Comparison of ENCODE assay signal across 8 cellular contexts in the genomic region with DNA sequence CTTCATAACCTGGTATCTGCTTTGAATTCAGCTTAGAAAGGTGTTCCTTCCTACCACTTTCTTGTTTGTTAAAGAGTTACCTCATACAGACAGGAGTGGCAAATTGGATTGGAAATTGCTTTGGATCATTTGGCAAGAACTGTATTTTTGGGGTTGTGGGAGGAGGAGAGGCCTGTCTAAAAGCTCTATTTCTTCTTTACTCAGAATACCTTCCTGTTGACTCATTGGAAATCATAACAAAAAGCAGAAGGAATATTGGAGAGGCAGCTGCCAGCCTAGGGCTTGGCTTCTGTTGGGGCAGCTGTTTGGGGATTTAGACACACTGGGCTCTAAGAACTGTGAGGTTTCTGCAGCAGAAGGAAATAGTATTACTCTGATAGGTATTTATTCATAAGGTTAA. TPM values are rescaled to one million over a fixed set of nuclear protein-coding genes. Genes with fewer than 3 reads are reported as not detected.
A peak's percentile ranks its signal among the peaks of the same experiment; 100 is the strongest.
DNase-seq lines count a peak whose midpoint lies in the region; ATAC-seq and TF ChIP-seq lines count a peak whose summit lies in the region.

No MANE protein-coding gene starts in this region.

- H4K20me1 ChIP-seq in BLaER1 treated with 17β-estradiol and CSF1 and Interleukin-3, amounts not matched to agents 10 nM and 100 nM, result peaks cover 0 to 99% (median 27%) of the 10 kb centered on the region in 11 experiments; a peak in 13 of 22 replicates
- H4K20me1 ChIP-seq in KMS-11 (ENCODE audit: insufficient read depth), result no peaks in the 10 kb centered on the region

- H3K4me2 ChIP-seq in BLaER1 treated with 17β-estradiol and CSF1 and Interleukin-3, amounts not matched to agents 10 nM and 100 nM, result peak overlapping the region; percentile 60 to 99 (median 87)
- H3K4me2 ChIP-seq in KMS-11, result no peak overlapping the region; the same call in 1 of the 2 replicates

- no peak for DNase-seq in activated B cell treated with CpG ODN at 0.5 μM for 24 hours
- DNase-seq in gastrocnemius medialis, result peak; percentile 41 to 65
- DNase-seq in iPS-NIHi11 (ENCODE audit: low spot score), result no peak

- intact Hi-C loops in activated B cell treated with CpG ODN at 0.5 μM for 24 hours (cut with micrococcal nuclease), result loop anchor here (5.0 kb wide), 2 partner anchors 35 to 195 kb away; no protein-coding TSS in a partner anchor
- intact Hi-C loops in gastrocnemius medialis (cut with DNase I; ENCODE audit: low total_unique reads), result no loop called here

- in situ Hi-C loops in gastrocnemius medialis (cut with MboI; ENCODE audit: low sequenced_read_pairs in 4 of 4), result no loop called here

- ATAC-seq in activated B cell treated with CpG ODN at 0.5 μM for 24 hours (ENCODE audit: low read depth) (no peak), gastroesophageal sphincter (peak; percentile 80), gastrocnemius medialis (peak; percentile 59 to 71), GM21367 (IDR thresholded peaks at IDR 0.05; ENCODE audit: unreplicated experiment) (no peak), GM21737 (IDR thresholded peaks at IDR 0.05; ENCODE audit: unreplicated experiment) (no peak)

- H3K27me3 ChIP-seq in BLaER1 treated with 17β-estradiol and CSF1 and Interleukin-3, amounts not matched to agents 10 nM and 100 nM, result no peaks in the 10 kb centered on the region
- H3K27me3 ChIP-seq in KMS-11 (ENCODE audit: insufficient read depth, low read depth) (no peaks in the 10 kb centered on the region), gastroesophageal sphincter (no peaks in the 10 kb centered on the region), gastrocnemius medialis (no peaks in the 10 kb centered on the region)

- H3K4me1 Mint-ChIP-seq in activated B cell treated with CpG ODN at 0.5 μM for 24 hours, result peaks cover 62% of the 10 kb centered on the region

- TF ChIP-seq EP300 in gastroesophageal sphincter (IDR thresholded peaks at IDR 0.05), result no peak

- H3K27ac ChIP-seq in BLaER1 treated with 17β-estradiol and CSF1 and Interleukin-3, amounts not matched to agents 10 nM and 100 nM, result peak overlapping the region; percentile 69 to 99 (median 90)
- peak overlapping the region; percentile 76; the same call in 1 of the 2 replicates for H3K27ac ChIP-seq in KMS-11
- H3K27ac ChIP-seq in gastroesophageal sphincter, result peak overlapping the region; percentile 87 to 99 (median 88)
- H3K27ac ChIP-seq in gastrocnemius medialis, result peak overlapping the region; percentile 91 to 100 (median 96)

- no peaks in the 10 kb centered on the region for H3K9me3 Mint-ChIP-seq in activated B cell treated with CpG ODN at 0.5 μM for 24 hours

- TF ChIP-seq POLR2A in gastroesophageal sphincter (IDR thresholded peaks at IDR 0.05), result no peak
- TF ChIP-seq POLR2A in gastrocnemius medialis (IDR thresholded peaks at IDR 0.05), result no peak

- H3K27me3 Mint-ChIP-seq in activated B cell treated with CpG ODN at 0.5 μM for 24 hours, result no peaks in the 10 kb centered on the region

- CTCF ChIA-PET in activated B cell treated with CpG ODN at 0.5 μM for 24 hours (lab: Charles Lee), result no interaction called here

- peaks cover 84% of the 10 kb centered on the region for H3K79me2 ChIP-seq in KMS-11 (ENCODE audit: insufficient read depth, low read depth)

- H3K9ac ChIP-seq in BLaER1 treated with 17β-estradiol and CSF1 and Interleukin-3, amounts not matched to agents 10 nM and 100 nM, result peak overlapping the region; percentile 48 to 90 (median 74); a peak in 20 of 22 replicates
- H3K9ac ChIP-seq in KMS-11, result no peak overlapping the region

- POLR2A ChIA-PET in activated B cell treated with CpG ODN at 0.5 μM for 24 hours (lab: Charles Lee), result interaction anchor here (0.9 to 4.8 kb wide), 2 partner anchors 14 to 20 kb away, joined by 3 to 36 read pairs; a partner anchor contains a TSS

- no peak overlapping the region for H3K4me3 Mint-ChIP-seq in activated B cell treated with CpG ODN at 0.5 μM for 24 hours

- H3K36me3 ChIP-seq in BLaER1 treated with 17β-estradiol and CSF1 and Interleukin-3, amounts not matched to agents 10 nM and 100 nM, result peaks cover 12 to 42% (median 28%) of the 10 kb centered on the region in 11 experiments; a peak in 18 of 22 replicates
- no peaks in the 10 kb centered on the region for H3K36me3 ChIP-seq in KMS-11 (ENCODE audit: insufficient read depth)
- H3K36me3 ChIP-seq in gastroesophageal sphincter, result no peaks in the 10 kb centered on the region
- no peaks in the 10 kb centered on the region for H3K36me3 ChIP-seq in gastrocnemius medialis

- peaks cover 40 to 98% (median 60%) of the 10 kb centered on the region in 10 experiments for H3K4me1 ChIP-seq in BLaER1 treated with 17β-estradiol and CSF1 and Interleukin-3, amounts not matched to agents 10 nM and 100 nM
- H3K4me1 ChIP-seq in KMS-11 (ENCODE audit: low read depth, poor library complexity, severe bottlenecking) (peaks cover 30% of the 10 kb centered on the region), gastroesophageal sphincter (peaks cover 33 to 99% (median 44%) of the 10 kb centered on the region in 3 donors), gastrocnemius medialis (peaks cover 91 to 96% of the 10 kb centered on the region in 2 donors)

- TF ChIP-seq CTCF in KMS-11 (conservative IDR thresholded peaks at IDR 0.05; ENCODE audit: low read depth, low read length) (no peak), activated B cell treated with CpG ODN at 0.5 μM for 24 hours (IDR thresholded peaks at IDR 0.05) (no peak), gastroesophageal sphincter (IDR thresholded peaks at IDR 0.05) (no peak), gastrocnemius medialis (IDR thresholded peaks at IDR 0.05 in 4 of 5, conservative IDR thresholded peaks at IDR 0.05 in 1 of 5) (no peak)

- peak overlapping the region; percentile 96 for H3K27ac Mint-ChIP-seq in activated B cell treated with CpG ODN at 0.5 μM for 24 hours

- H3K36me3 Mint-ChIP-seq in activated B cell treated with CpG ODN at 0.5 μM for 24 hours (ENCODE audit: low read depth), result peaks cover 13% of the 10 kb centered on the region

- H3K4me3 ChIP-seq in BLaER1 treated with 17β-estradiol and CSF1 and Interleukin-3, amounts not matched to agents 10 nM and 100 nM, result peak overlapping the region in 6 of 10 experiments; percentile 7 to 46 (median 37); a peak in 6 of 20 replicates
- H3K4me3 ChIP-seq in KMS-11 (IDR thresholded peaks at IDR 0.05; ENCODE audit: insufficient read depth, low read depth, low read length) (no peak overlapping the region), gastroesophageal sphincter (no peak overlapping the region), gastrocnemius medialis (peak overlapping the region in 1 of 4 donors; percentile 5)

- no peak overlapping the region for H2AFZ ChIP-seq in KMS-11 (ENCODE audit: low read depth)

- peaks cover 0 to 20% (median 14%) of the 10 kb centered on the region in 11 experiments; a peak in 16 of 22 replicates for H3K9me3 ChIP-seq in BLaER1 treated with 17β-estradiol and CSF1 and Interleukin-3, amounts not matched to agents 10 nM and 100 nM (replicated peaks in 1 of 11)
- H3K9me3 ChIP-seq in gastroesophageal sphincter (no peaks in the 10 kb centered on the region), gastrocnemius medialis (no peaks in the 10 kb centered on the region)

RNA-seq across cellular contexts. Expression of a gene that starts 14.2 kb away (rescaled TPM):
- total RNA-seq in activated B cell treated with CpG ODN at 0.5 μM for 24 hours (187 and 227 TPM in 2 replicates), gastroesophageal sphincter (100 to 1,000 TPM; 210 to 360 (median 245) TPM), gastrocnemius medialis (10 to 100 TPM; 39.1 to 92.7 (median 59.1) TPM)

RNA-seq across cellular contexts. Expression of a gene that starts 50.1 kb away (rescaled TPM):
- total RNA-seq in activated B cell treated with CpG ODN at 0.5 μM for 24 hours (1.3 and 2.9 TPM in 2 replicates), gastroesophageal sphincter (10 to 100 TPM in 1 of 4 donors, 1 to 10 TPM in 2, under 1 TPM in 1; 0.78 to 17.2 (median 1.1) TPM), gastrocnemius medialis (10 to 100 TPM in 1 of 4 donors, 1 to 10 TPM in 3; 2.1 to 17.1 (median 5.4) TPM)

Comparison
In these comparisons a context has a peak if more than half of its experiments do, and no peak if none do; other contexts are left out.
1. H3K4me3 ChIP-seq: peak in BLaER1 treated with 17β-estradiol and CSF1 and Interleukin-3, amounts not matched to agents 10 nM and 100 nM (6 of 10); none in KMS-11 (single experiment) and gastroesophageal sphincter (0 of 2).
2. ATAC-seq: peak in gastroesophageal sphincter (single experiment) and gastrocnemius medialis (2 of 2); none in activated B cell treated with CpG ODN at 0.5 μM for 24 hours (single experiment), GM21367 (single experiment) and GM21737 (single experiment).
3. DNase-seq: peak in gastrocnemius medialis (2 of 2); none in activated B cell treated with CpG ODN at 0.5 μM for 24 hours (single experiment) and iPS-NIHi11 (single experiment).
4. Peak in every context shown above with its lines, with median percentiles within 50 percentile points of each other: H3K27ac ChIP-seq.